In the genomic region with DNA sequence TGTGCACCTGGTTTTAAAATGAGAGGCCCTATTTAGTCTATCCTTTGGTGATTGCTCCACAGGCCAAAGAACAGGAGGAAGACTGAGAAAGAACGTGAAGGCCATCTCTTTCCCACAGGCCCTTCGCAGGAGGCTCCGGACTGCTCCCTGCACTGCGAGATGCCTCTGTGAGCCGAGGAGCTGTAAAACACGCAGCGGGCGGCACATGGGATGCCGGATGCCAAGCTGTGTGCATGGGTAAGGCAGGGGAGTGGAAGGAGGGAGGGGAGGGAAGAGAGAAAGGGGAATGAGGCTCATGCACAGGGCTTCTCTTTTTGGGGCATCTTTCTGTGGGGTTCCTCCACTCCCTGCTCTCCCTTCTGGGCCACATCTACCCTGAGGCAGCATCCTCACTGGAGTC, we compare ENCODE assay signal across 23 cellular contexts.
"Had no signal": no experiment of that assay in that cellular context is flagged by ENCODE, and none has a peak within 500 bp of the region (broad histone marks: within the 10 kb centered on the region; RNA-seq: fewer than 3 reads in every experiment).

No MANE protein-coding gene starts in this region.

- H3K4me3 Mint-ChIP-seq: effector memory CD8-positive, alpha-beta T cell; mesothelial cell of epicardium; naive B cell; nephron; neural progenitor cell; stimulated activated effector memory CD8-positive, alpha-beta T cell treated with anti-CD3 and anti-CD28 coated beads, Interleukin-12 subunit alpha, Interleukin-12 subunit beta, amount 100 ng/mL, for 72 hours; type B pancreatic cell had no signal

- H3K4me2 ChIP-seq: neural progenitor cell had no signal

- H3K4me1 ChIP-seq: neural progenitor cell, prostate gland had no signal

- ATAC-seq: effector memory CD8-positive, alpha-beta T cell; gastrocnemius medialis; left lobe of liver; mucosa of descending colon; right cardiac atrium; stimulated activated effector memory CD8-positive, alpha-beta T cell treated with anti-CD3 and anti-CD28 coated beads, Interleukin-12 subunit alpha, Interleukin-12 subunit beta, amount 100 ng/mL, for 72 hours had no signal

- H3K9me3 Mint-ChIP-seq: effector memory CD8-positive, alpha-beta T cell; mesothelial cell of epicardium; naive B cell; nephron; neural progenitor cell; stimulated activated effector memory CD8-positive, alpha-beta T cell treated with anti-CD3 and anti-CD28 coated beads, Interleukin-12 subunit alpha, Interleukin-12 subunit beta, amount 100 ng/mL, for 72 hours; type B pancreatic cell had no signal

- H3K27ac ChIP-seq: neural progenitor cell, prostate gland, sigmoid colon, stomach, thyroid gland had no signal

- H3K9me3 ChIP-seq: gastrocnemius medialis, mucosa of descending colon, prostate gland, sigmoid colon, stomach, thyroid gland had no signal

- DNase-seq: cortex of kidney; effector memory CD8-positive, alpha-beta T cell; foreskin fibroblast; gastrocnemius medialis; head of caudate nucleus; kidney; mesenchymal stem cell; mucosa of descending colon; naive B cell; right cardiac atrium; sigmoid colon; stimulated activated CD4-positive, alpha-beta T cell treated with anti-CD3 and anti-CD28 coated beads, Interleukin-2, amount 100 ng/mL, for 24 hours; stimulated activated CD4-positive, alpha-beta T cell treated with anti-CD3 and anti-CD28 coated beads, Interleukin-4, amount 100 ng/mL, for 24 hours; stimulated activated naive CD4-positive, alpha-beta T cell treated with Interleukin-2 at 50 U/mL for 16 hours; stomach; thyroid gland had no signal

- H3K9ac ChIP-seq: neural progenitor cell had no signal

- H3K27ac Mint-ChIP-seq: effector memory CD8-positive, alpha-beta T cell; mesothelial cell of epicardium; nephron; neural progenitor cell; stimulated activated effector memory CD8-positive, alpha-beta T cell treated with anti-CD3 and anti-CD28 coated beads, Interleukin-12 subunit alpha, Interleukin-12 subunit beta, amount 100 ng/mL, for 72 hours; type B pancreatic cell had no signal

- H2AFZ ChIP-seq: neural progenitor cell had no signal

- H3K4me3 ChIP-seq: gastrocnemius medialis, mucosa of descending colon, neural progenitor cell, prostate gland, sigmoid colon, stomach, thyroid gland had no signal

- H3K27me3 ChIP-seq: gastrocnemius medialis, neural progenitor cell, sigmoid colon, thyroid gland had no signal

- H3K36me3 Mint-ChIP-seq: mesothelial cell of epicardium; naive B cell; neural progenitor cell; stimulated activated effector memory CD8-positive, alpha-beta T cell treated with anti-CD3 and anti-CD28 coated beads, Interleukin-12 subunit alpha, Interleukin-12 subunit beta, amount 100 ng/mL, for 72 hours; type B pancreatic cell had no signal

- H3K36me3 ChIP-seq: neural progenitor cell, prostate gland, sigmoid colon, stomach, thyroid gland had no signal
